In genomic region chr19:1094978-1095701, GRCh38 we compare ENCODE assay signal across 1 cellular context.
TF ChIP-seq lines count a peak whose summit lies in the region.

Gene POLR2E (minus strand): TSS chr19:1095375. CDS start chr19:1095315, 60 bp downstream.

TF ChIP-seq in HepG2, 621 proteins besides CTCF, POLR2A, EP300 and RAD21 (continued from another document):
- peak; percentile 99 for TF ChIP-seq THAP11 (CRISPR knock-in tag; IDR thresholded peaks at IDR 0.05)
- peak; percentile 65; the same call in 1 of the 2 replicates for TF ChIP-seq ZSCAN25 (CRISPR knock-in tag; IDR thresholded peaks at IDR 0.05)
- TF ChIP-seq NFKBIZ (CRISPR knock-in tag; IDR thresholded peaks at IDR 0.05) = no peak
- no peak for TF ChIP-seq E2F2 (CRISPR knock-in tag; IDR thresholded peaks at IDR 0.05; ENCODE audit: borderline replicate concordance)
- TF ChIP-seq ZC3H13 (CRISPR knock-in tag; IDR thresholded peaks at IDR 0.05) = 0 out of 2 replicates have a peak, but pooled peaks have one; percentile 45
- no peak for TF ChIP-seq ZBTB10 (CRISPR knock-in tag; IDR thresholded peaks at IDR 0.05; ENCODE audit: borderline replicate concordance)
- TF ChIP-seq ZNF205 (CRISPR knock-in tag; IDR thresholded peaks at IDR 0.05) = peak; percentile 92
- TF ChIP-seq ZNF513 (CRISPR knock-in tag; conservative IDR thresholded peaks at IDR 0.05) = 0 out of 2 replicates have a peak, but pooled peaks have one; percentile 82
- TF ChIP-seq ZNF431 (CRISPR knock-in tag; IDR thresholded peaks at IDR 0.05; ENCODE audit: borderline replicate concordance, low read depth) = no peak
- TF ChIP-seq ZNF788 (CRISPR knock-in tag; IDR thresholded peaks at IDR 0.05; ENCODE audit: borderline replicate concordance) = peak; percentile 68; the same call in 1 of the 2 replicates
- TF ChIP-seq NAIF1 (CRISPR knock-in tag; IDR thresholded peaks at IDR 0.05; ENCODE audit: borderline replicate concordance) = 0 out of 2 replicates have a peak, but pooled peaks have one; percentile 26
- TF ChIP-seq NR2C2 (CRISPR knock-in tag; IDR thresholded peaks at IDR 0.05; ENCODE audit: borderline replicate concordance) = peak; percentile 80
- TF ChIP-seq MAFG (CRISPR knock-in tag; IDR thresholded peaks at IDR 0.05) = no peak
- TF ChIP-seq ATF2 (CRISPR knock-in tag; IDR thresholded peaks at IDR 0.05) = peak; percentile 75
- TF ChIP-seq ARID3A (IDR thresholded peaks at IDR 0.05; ENCODE audit: low read depth, low read length) = 0 out of 2 replicates have a peak, but pooled peaks have one; percentile 36
- peak; percentile 48 for TF ChIP-seq TBL1XR1 (IDR thresholded peaks at IDR 0.05; ENCODE audit: borderline replicate concordance, low read length, partially characterized antibody)
- peak; percentile 54; the same call in 1 of the 2 replicates for TF ChIP-seq BORCS8-MEF2B (CRISPR knock-in tag; IDR thresholded peaks at IDR 0.05)
- TF ChIP-seq ATF4 (CRISPR knock-in tag; IDR thresholded peaks at IDR 0.05) = peak in 1 of 2 experiments; percentile 32; a peak in 1 of 4 replicates
- TF ChIP-seq NCOR1 (IDR thresholded peaks at IDR 0.05; ENCODE audit: borderline replicate concordance, low read length) = peak; percentile 28; the same call in 1 of the 2 replicates
- peak; percentile 36; the same call in 1 of the 2 replicates for TF ChIP-seq TFE3 (CRISPR knock-in tag; IDR thresholded peaks at IDR 0.05)
- TF ChIP-seq ZNF296 (CRISPR knock-in tag; conservative IDR thresholded peaks at IDR 0.05) = no peak
- TF ChIP-seq ZNF687 (CRISPR knock-in tag; IDR thresholded peaks at IDR 0.05) = peak; percentile 82
- TF ChIP-seq ZFX (CRISPR knock-in tag; IDR thresholded peaks at IDR 0.05; ENCODE audit: low read depth) = peak; percentile 61
- peak; percentile 62; the same call in 1 of the 2 replicates for TF ChIP-seq HDAC1 (CRISPR knock-in tag; IDR thresholded peaks at IDR 0.05)
- no peak for TF ChIP-seq TCF7L2 (IDR thresholded peaks at IDR 0.05; ENCODE audit: low read depth, low read length)
